In genomic region chr1:221712198-221712684, GRCh38 we compare ENCODE assay signal across 9 cellular contexts. TPM values are rescaled to one million over a fixed set of nuclear protein-coding genes. Genes with fewer than 3 reads are reported as not detected.
DNase-seq lines count a peak whose midpoint lies in the region; ATAC-seq and TF ChIP-seq lines count a peak whose summit lies in the region.
"Had no signal": no experiment of that assay in that cellular context is flagged by ENCODE, and none has a peak within 500 bp of the region (broad histone marks: within the 10 kb centered on the region; RNA-seq: fewer than 3 reads in every experiment).

No MANE protein-coding gene starts in this region.

- peak in 1 of 2 donors; percentile 55 for TF ChIP-seq EP300 in tibial nerve (IDR thresholded peaks at IDR 0.05)

- H3K9me3 ChIP-seq in MM.1S (replicated peaks; ENCODE audit: insufficient read depth, low read length) (no peaks in the 10 kb centered on the region), ascending aorta (no peaks in the 10 kb centered on the region), tibial nerve (no peaks in the 10 kb centered on the region)

- no peaks in the 10 kb centered on the region for H3K27me3 Mint-ChIP-seq in activated T-cell treated with anti-CD3 and anti-CD28 coated beads, Interleukin-2, amount 50 U/mL, for 4 hours (ENCODE audit: low read depth)

- no peaks in the 10 kb centered on the region for H3K79me2 ChIP-seq in MM.1S (ENCODE audit: low read length)
- H3K79me2 ChIP-seq: parathyroid adenoma had no signal

- H3K36me3 ChIP-seq in MM.1S (replicated peaks; ENCODE audit: insufficient read depth, low read length): no peaks in the 10 kb centered on the region
- no peaks in the 10 kb centered on the region for H3K36me3 ChIP-seq in ascending aorta
- no peaks in the 10 kb centered on the region for H3K36me3 ChIP-seq in tibial nerve

- H3K4me3 Mint-ChIP-seq in activated T-cell treated with anti-CD3 and anti-CD28 coated beads, Interleukin-2, amount 50 U/mL, for 4 hours: peak overlapping the region; percentile 3

- no peak overlapping the region for H3K4me2 ChIP-seq in MM.1S (ENCODE audit: low read depth, low read length)

- H3K36me3 Mint-ChIP-seq in activated T-cell treated with anti-CD3 and anti-CD28 coated beads, Interleukin-2, amount 50 U/mL, for 4 hours (ENCODE audit: insufficient read depth): peaks cover 6% of the 10 kb centered on the region

- DNase-seq in COLO829 (ENCODE audit: low spot score) (peak; percentile 78), kidney glomerular epithelial cell (lab: John Stamatoyannopoulos, UW) (peak; percentile 74), MM.1S (no peak), ascending aorta (ENCODE audit: low spot score in 2 of 2) (no peak), tibial nerve (ENCODE audit: low spot score in 2 of 2) (no peak)
- no peak for DNase-seq in activated T-cell treated with anti-CD3 and anti-CD28 coated beads, Interleukin-2, amount 50 U/mL, for 4 hours

- no peak overlapping the region for H2AFZ ChIP-seq in MM.1S (ENCODE audit: low read length)
- H2AFZ ChIP-seq: parathyroid adenoma had no signal

- H3F3A ChIP-seq in MM.1S (ENCODE audit: insufficient read depth, low read length): no peaks in the 10 kb centered on the region

- no peaks in the 10 kb centered on the region for H3K9me3 Mint-ChIP-seq in activated T-cell treated with anti-CD3 and anti-CD28 coated beads, Interleukin-2, amount 50 U/mL, for 4 hours

- H3K27ac ChIP-seq in MM.1S (ENCODE audit: low read length): no peak overlapping the region
- H3K27ac ChIP-seq in ascending aorta: no peak overlapping the region
- peak overlapping the region in 2 of 4 donors; percentile 9 to 64 for H3K27ac ChIP-seq in tibial nerve
- H3K27ac ChIP-seq: parathyroid adenoma had no signal

- H3K27me3 ChIP-seq in MM.1S (replicated peaks; ENCODE audit: insufficient read depth, low read length) (no peaks in the 10 kb centered on the region), ascending aorta (no peaks in the 10 kb centered on the region), tibial nerve (no peaks in the 10 kb centered on the region)

- H3K4me3 ChIP-seq in MM.1S (ENCODE audit: low read length) (no peak overlapping the region), ascending aorta (no peak overlapping the region), tibial nerve (no peak overlapping the region)

- peaks cover 80% of the 10 kb centered on the region for H3K4me1 Mint-ChIP-seq in activated T-cell treated with anti-CD3 and anti-CD28 coated beads, Interleukin-2, amount 50 U/mL, for 4 hours (ENCODE audit: low read depth)

- H3K9me2 ChIP-seq in MM.1S (replicated peaks; ENCODE audit: insufficient read depth, low read length): no peaks in the 10 kb centered on the region

- TF ChIP-seq CTCF in MM.1S (IDR thresholded peaks at IDR 0.05; ENCODE audit: low read length) (no peak), ascending aorta (IDR thresholded peaks at IDR 0.05) (no peak), tibial nerve (IDR thresholded peaks at IDR 0.05) (no peak)

- ATAC-seq in GM19463 (IDR thresholded peaks at IDR 0.05; ENCODE audit: unreplicated experiment): peak; percentile 38
- peak; percentile 33 for ATAC-seq in HG03558 (IDR thresholded peaks at IDR 0.05; ENCODE audit: extremely low read depth, unreplicated experiment)
- peak; percentile 85 for ATAC-seq in activated T-cell treated with anti-CD3 and anti-CD28 coated beads, Interleukin-2, amount 50 U/mL, for 4 hours

- H3K9ac ChIP-seq in MM.1S (ENCODE audit: low read length): no peak overlapping the region
- H3K9ac ChIP-seq: parathyroid adenoma had no signal

- H3K4me1 ChIP-seq in MM.1S (ENCODE audit: low read length) (no peaks in the 10 kb centered on the region), ascending aorta (no peaks in the 10 kb centered on the region), tibial nerve (peaks cover 0 to 13% (median 5%) of the 10 kb centered on the region in 4 donors)
- H3K4me1 ChIP-seq: parathyroid adenoma had no signal

- 72 to 77% methylated on average over 1 of the region's 1 CpG for WGBS in tibial nerve, 2 donors

- H4K20me1 ChIP-seq in MM.1S (ENCODE audit: insufficient read depth, low read length): no peaks in the 10 kb centered on the region

- intact Hi-C loops in ascending aorta (cut with DNase I): no loop called here

- TF ChIP-seq POLR2A in tibial nerve (IDR thresholded peaks at IDR 0.05): no peak

RNA-seq across cellular contexts. Expression of gene DUSP10, which starts 29.6 kb away (rescaled TPM):
- 10 to 100 TPM in 2 of 3 donors, 1 to 10 TPM in 1; 9.4 to 17.1 (median 12.4) TPM for total RNA-seq in activated T-cell treated with anti-CD3 and anti-CD28 coated beads, Interleukin-2, amount 50 U/mL, for 4 hours
- 5.7 TPM for total RNA-seq in ascending aorta
- 1 to 10 TPM; 3.8 to 7.3 (median 4.4) TPM for total RNA-seq in tibial nerve

Comparison
In these comparisons a context has a peak if more than half of its experiments do, and no peak if none do; other contexts are left out.
1. DNase-seq: peak in COLO829 (single experiment) and kidney glomerular epithelial cell (single experiment); none in activated T-cell treated with anti-CD3 and anti-CD28 coated beads, Interleukin-2, amount 50 U/mL, for 4 hours (single experiment), MM.1S (single experiment), ascending aorta (0 of 2) and tibial nerve (0 of 2).
2. ATAC-seq: peak in every context shown above with its lines; median percentile 85 in activated T-cell treated with anti-CD3 and anti-CD28 coated beads, Interleukin-2, amount 50 U/mL, for 4 hours; 38 in GM19463; 33 in HG03558.